8 cellular contexts compared by ENCODE assay signal in genomic region chr2:230327418-230328154, GRCh38. TPM values are rescaled to one million over a fixed set of nuclear protein-coding genes. Genes with fewer than 3 reads are reported as not detected.
A peak's percentile ranks its signal among the peaks of the same experiment; 100 is the strongest.
DNase-seq lines count a peak whose midpoint lies in the region; ATAC-seq and TF ChIP-seq lines count a peak whose summit lies in the region.

No MANE protein-coding gene starts in this region.

- H3K4me1 Mint-ChIP-seq in naive B cell = peaks cover 77 to 89% (median 86%) of the 10 kb centered on the region in 3 donors

- H3K36me3 Mint-ChIP-seq in naive B cell = peaks cover 31 to 32% of the 10 kb centered on the region in 2 donors

- H3K27ac Mint-ChIP-seq in naive B cell = peak overlapping the region; percentile 97 to 100 (median 99)

- TF ChIP-seq POLR2A in GM18505 (IDR thresholded peaks at IDR 0.05; ENCODE audit: borderline replicate concordance, extremely low read depth, insufficient read depth, insufficient read length) = no peak

- H3K9me3 Mint-ChIP-seq in naive B cell = peaks cover 0 to 3% (median 0%) of the 10 kb centered on the region in 7 donors

- peak overlapping the region; percentile 89 to 98 (median 96) for H3K4me3 Mint-ChIP-seq in naive B cell

- TF ChIP-seq CTCF in HFF-Myc (IDR thresholded peaks at IDR 0.05; ENCODE audit: low read depth, low read length, missing control alignments) = no peak
- no peak for TF ChIP-seq CTCF in cardiac fibroblast (IDR thresholded peaks at IDR 0.05; ENCODE audit: low read depth, low read length)

- H3K4me3 ChIP-seq in HFF-Myc (replicated peaks; ENCODE audit: low read depth, low read length) (peak overlapping the region; percentile 50), cardiac fibroblast (replicated peaks in 1 of 2; ENCODE audit: low read depth in 2 of 2, low read length in 2 of 2) (peak overlapping the region; percentile 42 to 65)

- no peak for DNase-seq in HFF-Myc (ENCODE audit: extremely low read depth, low read depth)
- DNase-seq in NCI-H1417 (lab: John Stamatoyannopoulos, UW) = peak in 2 of 3 experiments; percentile 54 to 73
- no peak for DNase-seq in cardiac fibroblast (ENCODE audit: low read depth in 2 of 2)
- DNase-seq in naive B cell = peak; percentile 48
- no peak for DNase-seq in 8988T
- DNase-seq in NCI-H526 (lab: John Stamatoyannopoulos, UW) = no peak
- no peak for DNase-seq in amniotic stem cell (lab: John Stamatoyannopoulos, UW)

- H3K27me3 Mint-ChIP-seq in naive B cell = no peaks in the 10 kb centered on the region

- ATAC-seq in GM18505 (IDR thresholded peaks at IDR 0.05; ENCODE audit: unreplicated experiment) (peak; percentile 59), naive B cell (ENCODE audit: low read depth in 2 of 2) (peak; percentile 73 to 76)

RNA-seq across cellular contexts. Expression of gene SP140L, which starts 0.6 kb away (rescaled TPM):
- 10 to 100 TPM; 48.5 to 82.4 (median 54.0) TPM for polyA plus RNA-seq in naive B cell (ENCODE audit: low read depth in 6 of 6)

Comparison
In these comparisons a context has a peak if more than half of its experiments do, and no peak if none do; other contexts are left out.
1. DNase-seq: peak in NCI-H1417 (2 of 3) and naive B cell (single experiment); none in HFF-Myc (single experiment), cardiac fibroblast (0 of 2), 8988T (single experiment), NCI-H526 (0 of 2) and amniotic stem cell (single experiment).